In the genomic region with DNA sequence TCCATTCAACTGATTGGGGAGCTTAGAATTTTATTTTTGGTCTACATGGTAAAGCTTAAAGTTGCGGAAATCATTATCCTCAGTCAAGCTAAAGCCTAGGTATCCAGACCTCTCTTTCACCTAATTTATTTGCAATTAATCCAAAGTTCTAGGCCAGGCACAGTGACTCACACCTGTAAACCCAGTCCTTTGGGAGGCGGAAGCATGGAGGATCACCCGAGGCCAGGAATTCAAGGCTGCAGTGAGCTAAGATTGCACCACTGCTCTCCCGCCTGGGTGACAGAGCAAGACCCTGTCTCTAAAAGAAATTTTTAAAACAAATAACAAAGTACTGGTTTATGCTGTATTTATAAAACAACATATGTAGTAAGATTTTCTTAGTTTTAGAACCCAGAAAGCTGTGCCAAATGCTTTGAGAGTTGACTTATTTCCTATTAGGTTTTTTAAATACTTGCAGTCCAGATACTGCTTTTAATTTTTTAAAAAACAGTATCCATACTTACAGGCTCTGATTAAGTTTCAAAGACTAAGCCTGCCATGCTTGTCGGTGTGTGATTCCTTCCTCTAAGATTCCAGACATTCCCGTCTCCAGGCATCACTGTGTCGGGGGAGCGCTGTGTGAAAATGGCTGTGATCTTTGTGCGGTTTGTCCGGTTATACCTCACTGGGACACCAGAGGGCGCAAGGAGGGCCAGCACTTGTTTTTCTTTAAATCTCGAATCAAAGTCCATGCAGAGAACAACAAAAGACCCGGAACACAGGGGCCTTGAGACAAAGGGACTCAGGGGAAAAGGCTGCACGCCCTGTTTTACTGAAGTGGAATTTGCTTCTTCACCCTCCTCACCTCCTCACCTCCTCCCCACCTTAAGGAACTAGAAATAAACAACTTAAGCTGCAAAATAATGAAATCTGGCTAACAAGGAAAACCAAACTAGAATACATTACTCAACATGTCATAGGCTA, we compare ENCODE assay signal across 7 cellular contexts. TPM values are rescaled to one million over a fixed set of nuclear protein-coding genes. Genes with fewer than 3 reads are reported as not detected.
DNase-seq lines count a peak whose midpoint lies in the region; ATAC-seq, FAIRE-seq and TF ChIP-seq lines count a peak whose summit lies in the region.

No MANE protein-coding gene starts in this region.

- peak overlapping the region; percentile 37 for H3K4me2 ChIP-seq in astrocyte (ENCODE audit: low read length)

- H3K27me3 Mint-ChIP-seq in astrocyte (ENCODE audit: low read depth, unreplicated experiment) = no peaks in the 10 kb centered on the region

- no peaks in the 10 kb centered on the region for H3K9me3 Mint-ChIP-seq in astrocyte (ENCODE audit: unreplicated experiment)

- H3K4me1 ChIP-seq in astrocyte (ENCODE audit: insufficient read depth, low read length) = peaks cover 11% of the 10 kb centered on the region

- DNase-seq in GM13977 (ENCODE audit: low spot score) (peak; percentile 62), NCI-H146 (lab: John Stamatoyannopoulos, UW) (peak; percentile 92), T-helper 2 cell (peak; percentile 60 to 81 (median 74)), astrocyte (ENCODE audit: low read depth) (peak; percentile 82), hepatic stellate cell (ENCODE audit: low spot score) (peak; percentile 68), retina (peak; percentile 99)

- TF ChIP-seq CTCF in GM13977 (IDR thresholded peaks at IDR 0.05; ENCODE audit: extremely low read depth, insufficient read depth, missing control alignments) = peak; percentile 89
- TF ChIP-seq CTCF in astrocyte (IDR thresholded peaks at IDR 0.05; ENCODE audit: insufficient read depth, low read depth, low read length) = peak; percentile 93

- H3K4me3 ChIP-seq in astrocyte (ENCODE audit: insufficient read depth, low read depth, low read length) = no peak overlapping the region

- H4K20me1 ChIP-seq in astrocyte (ENCODE audit: insufficient read depth, low read length) = no peaks in the 10 kb centered on the region

- H3K36me3 Mint-ChIP-seq in astrocyte (ENCODE audit: low read depth, unreplicated experiment) = no peaks in the 10 kb centered on the region

- peak overlapping the region; percentile 100 for H3K27ac Mint-ChIP-seq in astrocyte (ENCODE audit: unreplicated experiment)

- H3K36me3 ChIP-seq in astrocyte (ENCODE audit: insufficient read depth, low read length) = no peaks in the 10 kb centered on the region

- peak overlapping the region; percentile 50 for H3K27ac ChIP-seq in astrocyte (ENCODE audit: low read depth, low read length)

- H2AFZ ChIP-seq in astrocyte (ENCODE audit: low read depth, low read length) = peak overlapping the region; percentile 86

- peak overlapping the region; percentile 54 for H3K4me3 Mint-ChIP-seq in astrocyte (ENCODE audit: unreplicated experiment)

- H3K9ac ChIP-seq in astrocyte (ENCODE audit: low read length) = peak overlapping the region; percentile 55

- no peaks in the 10 kb centered on the region for H3K27me3 ChIP-seq in astrocyte (ENCODE audit: insufficient read depth, low read length)

- in situ Hi-C loops in GM13977 (cut with MboI; ENCODE audit: low pct_unique_long_range_greater_than_20kb, low sequenced_read_pairs, unreplicated experiment) = no loop called here

- peak; percentile 88 for ATAC-seq in HG02852 (IDR thresholded peaks at IDR 0.05; ENCODE audit: unreplicated experiment)

- peaks cover 10% of the 10 kb centered on the region for H3K4me1 Mint-ChIP-seq in astrocyte (ENCODE audit: low read depth, unreplicated experiment)

- H3K79me2 ChIP-seq in astrocyte (ENCODE audit: insufficient read depth, low read length) = no peaks in the 10 kb centered on the region

- H3K9me3 ChIP-seq in astrocyte (ENCODE audit: insufficient read depth, low read depth, low read length) = no peaks in the 10 kb centered on the region

- peak; percentile 71 for FAIRE-seq in astrocyte (lab: Jason Lieb, UNC)

RNA-seq across cellular contexts. Expression of gene TMPO, which starts 24.6 kb away (rescaled TPM):
- total RNA-seq in astrocyte = 29.7 and 39.2 TPM in 2 replicates
